ENCODE assay signal across 18 cellular contexts in the genomic region with DNA sequence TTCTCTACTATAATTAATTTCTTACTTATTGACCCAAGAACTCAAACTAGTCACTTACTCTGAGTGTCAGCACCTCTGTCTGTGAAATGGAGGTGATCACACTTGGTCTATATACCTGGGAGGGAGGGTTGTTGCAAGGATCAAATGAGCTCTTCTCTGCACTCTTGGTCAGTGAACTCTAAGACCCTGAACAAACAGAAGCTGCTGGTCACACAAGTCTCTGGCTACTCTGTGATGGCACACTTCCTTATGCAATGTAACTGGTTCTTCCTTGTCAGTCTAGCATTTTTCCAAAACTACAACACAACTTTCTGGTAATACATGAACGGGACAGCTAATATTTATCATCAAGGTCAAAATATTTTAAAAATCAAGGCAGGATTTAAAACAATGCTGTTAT. TPM values are rescaled to one million over a fixed set of nuclear protein-coding genes. Genes with fewer than 3 reads are reported as not detected.
DNase-seq lines count a peak whose midpoint lies in the region; ATAC-seq, FAIRE-seq and TF ChIP-seq lines count a peak whose summit lies in the region.
"Had no signal": no experiment of that assay in that cellular context is flagged by ENCODE, and none has a peak within 500 bp of the region (broad histone marks: within the 10 kb centered on the region; RNA-seq: fewer than 3 reads in every experiment).

No MANE protein-coding gene starts in this region.

- no peak for FAIRE-seq in astrocyte (lab: Jason Lieb, UNC)
- FAIRE-seq: H54 had no signal

- H3K27ac ChIP-seq in astrocyte (ENCODE audit: low read depth, low read length) = no peak overlapping the region
- no peak overlapping the region for H3K27ac ChIP-seq in liver (ENCODE audit: low read depth in 1 of 2, low read length in 2 of 2)
- peak overlapping the region; percentile 100 for H3K27ac ChIP-seq in smooth muscle cell (ENCODE audit: low read depth)
- H3K27ac ChIP-seq in thyroid gland = no peak overlapping the region
- H3K27ac ChIP-seq: C4-2B had no signal

- H4K20me1 ChIP-seq in astrocyte (ENCODE audit: insufficient read depth, low read length) (peaks cover 71% of the 10 kb centered on the region), smooth muscle cell (ENCODE audit: low read depth) (peaks cover 5% of the 10 kb centered on the region)

- H3K4me3 Mint-ChIP-seq in IgD-negative memory B cell (no peak overlapping the region), astrocyte (ENCODE audit: unreplicated experiment) (no peak overlapping the region)
- H3K4me3 Mint-ChIP-seq: HFFc6 had no signal

- peaks cover 60% of the 10 kb centered on the region for H3F3A ChIP-seq in smooth muscle cell (ENCODE audit: low read depth)

- H3K9me3 Mint-ChIP-seq in IgD-negative memory B cell (no peaks in the 10 kb centered on the region), astrocyte (ENCODE audit: unreplicated experiment) (no peaks in the 10 kb centered on the region)
- no peaks in the 10 kb centered on the region for H3K9me3 Mint-ChIP-seq in activated naive CD4-positive, alpha-beta T cell treated with anti-CD3 and anti-CD28 coated beads, Interleukin-2, amount 50 U/mL, for 72 hours
- H3K9me3 Mint-ChIP-seq: HFFc6 had no signal

- H3K4me1 ChIP-seq in astrocyte (ENCODE audit: insufficient read depth, low read length) = peaks cover 11% of the 10 kb centered on the region
- H3K4me1 ChIP-seq in liver (ENCODE audit: control insufficient read depth in 4 of 4, insufficient read depth in 4 of 4, low read length in 3 of 4) = peaks cover 2 to 33% (median 23%) of the 10 kb centered on the region in 4 donors
- peaks cover 44% of the 10 kb centered on the region for H3K4me1 ChIP-seq in smooth muscle cell (ENCODE audit: low read depth)
- H3K4me1 ChIP-seq in thyroid gland = peaks cover 0 to 4% of the 10 kb centered on the region in 2 donors

- no peaks in the 10 kb centered on the region for H3K27me3 Mint-ChIP-seq in IgD-negative memory B cell
- no peaks in the 10 kb centered on the region for H3K27me3 Mint-ChIP-seq in astrocyte (ENCODE audit: low read depth, unreplicated experiment)

- DNase-seq in astrocyte (ENCODE audit: low read depth) (no peak), smooth muscle cell (lab: John Stamatoyannopoulos, UW; ENCODE audit: unreplicated experiment) (no peak), left colon (no peak), thyroid gland (no peak)
- no peak for DNase-seq in activated naive CD4-positive, alpha-beta T cell treated with anti-CD3 and anti-CD28 coated beads, Interleukin-2, amount 50 U/mL, for 72 hours (ENCODE audit: low spot score in 2 of 2)
- DNase-seq: COR-L47, EL, HFFc6, MG63, NCI-H1092, NCI-H146, NCI-H2081, NCI-H748 treated with DMSO at 0.1 percent for 48 hours, PC-3 had no signal

- TF ChIP-seq CTCF in astrocyte (IDR thresholded peaks at IDR 0.05; ENCODE audit: insufficient read depth, low read depth, low read length) (no peak), liver (IDR thresholded peaks at IDR 0.05; ENCODE audit: low read depth, low read length, missing input control) (no peak), smooth muscle cell (IDR thresholded peaks at IDR 0.05; ENCODE audit: borderline replicate concordance, insufficient read depth, poor library complexity, severe bottlenecking) (no peak), thyroid gland (IDR thresholded peaks at IDR 0.05) (no peak)

- no peaks in the 10 kb centered on the region for H3K36me3 Mint-ChIP-seq in IgD-negative memory B cell
- H3K36me3 Mint-ChIP-seq in astrocyte (ENCODE audit: low read depth, unreplicated experiment) = peaks cover 15% of the 10 kb centered on the region
- H3K36me3 Mint-ChIP-seq in activated naive CD4-positive, alpha-beta T cell treated with anti-CD3 and anti-CD28 coated beads, Interleukin-2, amount 50 U/mL, for 72 hours = peaks cover 20 to 41% of the 10 kb centered on the region in 2 donors

- H3K4me2 ChIP-seq in astrocyte (ENCODE audit: low read length) (no peak overlapping the region), smooth muscle cell (no peak overlapping the region)

- ATAC-seq in left colon = no peak
- no peak for ATAC-seq in activated naive CD4-positive, alpha-beta T cell treated with anti-CD3 and anti-CD28 coated beads, Interleukin-2, amount 50 U/mL, for 72 hours
- ATAC-seq: PC-3 had no signal

- intact Hi-C loops in left colon (cut with DNase I, micrococcal nuclease) = no loop called here
- intact Hi-C loops in thyroid gland (cut with DNase I) = no loop called here

- TF ChIP-seq RAD21 in liver (IDR thresholded peaks at IDR 0.05) = peak in 1 of 2 donors; percentile 33

- no peak overlapping the region for H2AFZ ChIP-seq in astrocyte (ENCODE audit: low read depth, low read length)
- no peak overlapping the region for H2AFZ ChIP-seq in smooth muscle cell (ENCODE audit: low read depth)

- no peak overlapping the region for H3K9ac ChIP-seq in astrocyte (ENCODE audit: low read length)
- H3K9ac ChIP-seq in liver (ENCODE audit: low read depth in 1 of 2, low read length in 2 of 2) = no peak overlapping the region
- H3K9ac ChIP-seq in smooth muscle cell (ENCODE audit: low read depth) = no peak overlapping the region

- no peak for TF ChIP-seq POLR2A in thyroid gland (IDR thresholded peaks at IDR 0.05)

- 43% methylated on average over 1 of the region's 1 CpG for WGBS in liver
- WGBS in smooth muscle cell (ENCODE audit: low lambda C conversion rate) = 100% methylated on average over 1 of the region's 1 CpG
- WGBS in thyroid gland, 2 donors = 85 to 100% methylated on average over 1 of the region's 1 CpG

- H3K36me3 ChIP-seq in astrocyte (ENCODE audit: insufficient read depth, low read length) (peaks cover 4% of the 10 kb centered on the region), liver (ENCODE audit: control insufficient read depth in 4 of 4, insufficient read depth in 3 of 4, low read depth in 1 of 4, low read length in 3 of 4) (peaks cover 0 to 14% (median 4%) of the 10 kb centered on the region in 4 donors), smooth muscle cell (ENCODE audit: low read depth) (no peaks in the 10 kb centered on the region), thyroid gland (peaks cover 5 to 6% of the 10 kb centered on the region in 2 donors)

- H3K27ac Mint-ChIP-seq in IgD-negative memory B cell (peak overlapping the region in 2 of 3 donors; percentile 4 to 85), astrocyte (ENCODE audit: unreplicated experiment) (peak overlapping the region; percentile 64)
- no peak overlapping the region for H3K27ac Mint-ChIP-seq in activated naive CD4-positive, alpha-beta T cell treated with anti-CD3 and anti-CD28 coated beads, Interleukin-2, amount 50 U/mL, for 72 hours
- H3K27ac Mint-ChIP-seq: HFFc6 had no signal

- no peaks in the 10 kb centered on the region for H3K27me3 ChIP-seq in astrocyte (ENCODE audit: insufficient read depth, low read length)
- H3K27me3 ChIP-seq in liver (ENCODE audit: control insufficient read depth in 4 of 4, insufficient read depth in 4 of 4, low read length in 3 of 4) = no peaks in the 10 kb centered on the region
- H3K27me3 ChIP-seq in smooth muscle cell (ENCODE audit: low read depth) = no peaks in the 10 kb centered on the region
- no peaks in the 10 kb centered on the region for H3K27me3 ChIP-seq in thyroid gland
- H3K27me3 ChIP-seq: MG63 had no signal

- H3K9me3 ChIP-seq in astrocyte (ENCODE audit: insufficient read depth, low read depth, low read length) = no peaks in the 10 kb centered on the region
- no peaks in the 10 kb centered on the region for H3K9me3 ChIP-seq in liver (ENCODE audit: control insufficient read depth in 4 of 4, low read length in 3 of 4)
- no peaks in the 10 kb centered on the region for H3K9me3 ChIP-seq in smooth muscle cell (replicated peaks; ENCODE audit: low read depth)
- H3K9me3 ChIP-seq in thyroid gland = no peaks in the 10 kb centered on the region
- H3K9me3 ChIP-seq: MG63 had no signal

- peaks cover 69% of the 10 kb centered on the region for H3K79me2 ChIP-seq in astrocyte (ENCODE audit: insufficient read depth, low read length)
- peaks cover 74% of the 10 kb centered on the region for H3K79me2 ChIP-seq in smooth muscle cell (ENCODE audit: low read depth)

- H3K4me3 ChIP-seq in astrocyte (ENCODE audit: insufficient read depth, low read depth, low read length) (no peak overlapping the region), liver (ENCODE audit: low read depth in 1 of 3, low read length in 3 of 3) (no peak overlapping the region), smooth muscle cell (no peak overlapping the region), thyroid gland (replicated peaks in 1 of 3) (no peak overlapping the region)
- H3K4me3 ChIP-seq: MG63 had no signal

- H3K4me1 Mint-ChIP-seq in IgD-negative memory B cell (peaks cover 37 to 47% (median 47%) of the 10 kb centered on the region in 3 donors), astrocyte (ENCODE audit: low read depth, unreplicated experiment) (peaks cover 73% of the 10 kb centered on the region)

TF ChIP-seq in liver, 16 proteins besides CTCF, POLR2A, EP300 and RAD21:
- TF ChIP-seq HNF4G (IDR thresholded peaks at IDR 0.05) (no peak), RXRA (IDR thresholded peaks at IDR 0.05) (peak; percentile 90 to 97), HNF4A (conservative IDR thresholded peaks at IDR 0.05) (peak; percentile 29 to 57), SP1 (IDR thresholded peaks at IDR 0.05) (peak; percentile 59)
TF ChIP-seq in liver: peak in this region for 3.

RNA-seq across cellular contexts. Expression of gene GNA13, which starts 40.7 kb away (rescaled TPM):
- 37.3 TPM for polyA plus RNA-seq in IgD-negative memory B cell
- total RNA-seq in astrocyte = 63.6 and 65.2 TPM in 2 replicates
- 10 to 100 TPM; 26.5 to 40.5 TPM for total RNA-seq in liver
- 1 to 10 TPM; 7.6 to 8.8 TPM for polyA plus RNA-seq in liver
- total RNA-seq in smooth muscle cell = 87.2 and 111 TPM in 2 replicates
- polyA plus RNA-seq in smooth muscle cell = 21.5 and 25.8 TPM in 2 replicates
- 10 to 100 TPM; 59.2 to 90.7 TPM for total RNA-seq in left colon
- total RNA-seq in thyroid gland = 10 to 100 TPM; 39.4 to 59.4 (median 49.9) TPM
- total RNA-seq in activated naive CD4-positive, alpha-beta T cell treated with anti-CD3 and anti-CD28 coated beads, Interleukin-2, amount 50 U/mL, for 72 hours = 10 to 100 TPM; 53.0 to 74.7 TPM

Comparison
In these comparisons a context has a peak if more than half of its experiments do, and no peak if none do; other contexts are left out.
1. H3K27ac Mint-ChIP-seq: peak in IgD-negative memory B cell (2 of 3) and astrocyte (single experiment); none in activated naive CD4-positive, alpha-beta T cell treated with anti-CD3 and anti-CD28 coated beads, Interleukin-2, amount 50 U/mL, for 72 hours (0 of 2).